In genomic region chr6:118124851-118125250, GRCh38 we compare ENCODE assay signal across 17 cellular contexts.
DNase-seq lines count a peak whose midpoint lies in the region; ATAC-seq and TF ChIP-seq lines count a peak whose summit lies in the region.
"Had no signal": no experiment of that assay in that cellular context is flagged by ENCODE, and none has a peak within 500 bp of the region (broad histone marks: within the 10 kb centered on the region; RNA-seq: fewer than 3 reads in every experiment).

No MANE protein-coding gene starts in this region.

- DNase-seq in AG08396 (ENCODE audit: low spot score) = peak; percentile 28
- peak; percentile 18 for DNase-seq in astrocyte of the hippocampus (ENCODE audit: low read depth, low spot score)
- DNase-seq in left lung = no peak
- DNase-seq in UCSD-AML1 (lab: John Stamatoyannopoulos, UW; ENCODE audit: unreplicated experiment) = no peak
- DNase-seq in NCI-H1105 treated with DMSO at 0.1 percent for 48 hours (lab: John Stamatoyannopoulos, UW) = no peak
- DNase-seq in NCI-H524 (lab: John Stamatoyannopoulos, UW) = no peak
- DNase-seq: 8988T; ACHN; AML-193; Caco-2; Calu3; CD4-positive, alpha-beta T cell; CD8-positive, alpha-beta T cell; DMS79 treated with DMSO at 0.1 percent for 48 hours; GF-D8 had no signal

- no peak overlapping the region for H3K27ac ChIP-seq in left lung
- H3K27ac ChIP-seq: BLaER1 treated with 17β-estradiol and CSF1 and Interleukin-3, amounts not matched to agents 10 nM and 100 nM; C4-2B had no signal

- no peak overlapping the region for H3K4me3 ChIP-seq in left lung
- H3K4me3 ChIP-seq: BLaER1 treated with 17β-estradiol and CSF1 and Interleukin-3, amounts not matched to agents 10 nM and 100 nM had no signal

- intact Hi-C loops in left lung (cut with DNase I) = no loop called here

- no peaks in the 10 kb centered on the region for H3K9me3 ChIP-seq in left lung
- H3K9me3 ChIP-seq: Caco-2 had no signal

- H3K36me3 ChIP-seq in left lung = no peaks in the 10 kb centered on the region
- H3K36me3 ChIP-seq: BLaER1 treated with 17β-estradiol and CSF1 and Interleukin-3, amounts not matched to agents 10 nM and 100 nM had no signal

- peak; percentile 53 for ATAC-seq in left lung
- ATAC-seq: CD8-positive, alpha-beta T cell had no signal

- no peak for TF ChIP-seq CTCF in left lung (IDR thresholded peaks at IDR 0.05)

- H3K27me3 ChIP-seq in left lung = no peaks in the 10 kb centered on the region
- H3K27me3 ChIP-seq: BLaER1 treated with 17β-estradiol and CSF1 and Interleukin-3, amounts not matched to agents 10 nM and 100 nM had no signal

- no peaks in the 10 kb centered on the region for H3K4me1 ChIP-seq in left lung
- H3K4me1 ChIP-seq: BLaER1 treated with 17β-estradiol and CSF1 and Interleukin-3, amounts not matched to agents 10 nM and 100 nM; Caco-2 had no signal

Comparison
In these comparisons a context has a peak if more than half of its experiments do, and no peak if none do; other contexts are left out.
1. DNase-seq: peak in AG08396 (single experiment) and astrocyte of the hippocampus (single experiment); none in left lung (0 of 2), UCSD-AML1 (single experiment), NCI-H1105 treated with DMSO at 0.1 percent for 48 hours (single experiment) and NCI-H524 (0 of 2).